ENCODE assay signal across 15 cellular contexts in genomic region chr20:50098259-50098658, GRCh38. TPM values are rescaled to one million over a fixed set of nuclear protein-coding genes. Genes with fewer than 3 reads are reported as not detected.
DNase-seq lines count a peak whose midpoint lies in the region; ATAC-seq, FAIRE-seq and TF ChIP-seq lines count a peak whose summit lies in the region.
"Had no signal": no experiment of that assay in that cellular context is flagged by ENCODE, and none has a peak within 500 bp of the region (broad histone marks: within the 10 kb centered on the region; RNA-seq: fewer than 3 reads in every experiment).

No MANE protein-coding gene starts in this region.

- TF ChIP-seq CTCF in IMR-90 (conservative IDR thresholded peaks at IDR 0.05; ENCODE audit: low read depth, low read length) (no peak), H1 (IDR thresholded peaks at IDR 0.05; ENCODE audit: control extremely low read depth in 1 of 3, insufficient read depth in 1 of 3, low read depth in 1 of 3, low read length in 3 of 3) (no peak), natural killer cell (IDR thresholded peaks at IDR 0.05) (no peak), H9 (conservative IDR thresholded peaks at IDR 0.05) (no peak)

- H3K4me3 Mint-ChIP-seq in CD4-positive, alpha-beta memory T cell = peak overlapping the region in 2 of 8 donors; percentile 5 to 35
- H3K4me3 Mint-ChIP-seq in natural killer cell = peak overlapping the region; percentile 66
- H3K4me3 Mint-ChIP-seq in H9 = no peak overlapping the region

- no peak overlapping the region for H3K4ac ChIP-seq in IMR-90 (ENCODE audit: low read depth, low read length)
- H3K4ac ChIP-seq in H1 (replicated peaks; ENCODE audit: insufficient read length, low read depth, low read length) = no peak overlapping the region
- H3K4ac ChIP-seq in H9 (ENCODE audit: low read depth, low read length) = no peak overlapping the region

- no peak overlapping the region for H3K27ac ChIP-seq in CD4-positive, alpha-beta memory T cell (ENCODE audit: low read depth, low read length)
- H3K27ac ChIP-seq in IMR-90 (ENCODE audit: insufficient read depth, low read length) (peak overlapping the region; percentile 23; the same call in 1 of the 2 replicates), H1 (ENCODE audit: low read depth, low read length) (no peak overlapping the region), H9 (ENCODE audit: insufficient read length, low read depth, low read length) (no peak overlapping the region)
- H3K27ac ChIP-seq: BLaER1, body of pancreas, GM23248, left lung, testis had no signal

- no peak overlapping the region for H4K91ac ChIP-seq in IMR-90 (ENCODE audit: insufficient read depth, low read depth, low read length)
- no peak overlapping the region for H4K91ac ChIP-seq in H1 (replicated peaks; ENCODE audit: insufficient read length, low read length)
- no peak overlapping the region for H4K91ac ChIP-seq in H9 (ENCODE audit: insufficient read length, low read depth, low read length)

- H2AK9ac ChIP-seq in IMR-90 (replicated peaks; ENCODE audit: low read depth, low read length, poor library complexity) = no peak overlapping the region

- WGBS in IMR-90 (ENCODE audit: extremely low coverage in 2 of 2, insufficient read length in 1 of 2), 2 experiments = 100% methylated on average over 1 of the region's 2 CpGs; no CpG with 5 or more reads in 1 of the 2 experiments
- 82% methylated on average over 2 of the region's 2 CpGs; no CpG with 5 or more reads in 1 of the 2 experiments for WGBS in H1 (ENCODE audit: extremely low coverage in 1 of 2, insufficient coverage in 1 of 2, insufficient read length in 1 of 2, insufficient replicate concordance in 2 of 2, low coverage in 1 of 2, low lambda C conversion rate in 2 of 2, missing lambda C conversion rate in 1 of 2), 2 experiments
- WGBS in H9 (ENCODE audit: extremely low coverage, insufficient read length, low lambda C conversion rate) = no CpG with 5 or more reads among the region's 2 CpGs

- no peak overlapping the region for H2BK5ac ChIP-seq in IMR-90 (ENCODE audit: low read depth, low read length, poor library complexity, severe bottlenecking)
- no peak overlapping the region for H2BK5ac ChIP-seq in H1 (ENCODE audit: low read depth, low read length)
- no peak overlapping the region for H2BK5ac ChIP-seq in H9 (ENCODE audit: insufficient read length, low read length)

- H3K56ac ChIP-seq in IMR-90 (ENCODE audit: extremely low read depth, insufficient read depth, low read length) = no peak overlapping the region
- H3K56ac ChIP-seq in H1 (replicated peaks; ENCODE audit: insufficient read length, low read depth, low read length) = no peak overlapping the region
- no peak overlapping the region for H3K56ac ChIP-seq in H9 (ENCODE audit: insufficient read length, low read depth, low read length)

- no peak overlapping the region for H2AFZ ChIP-seq in IMR-90 (replicated peaks; ENCODE audit: low read length, poor library complexity)
- H2AFZ ChIP-seq in H1 (ENCODE audit: low read length) = no peak overlapping the region
- H2AFZ ChIP-seq in H9 (ENCODE audit: low read length) = no peak overlapping the region
- H2AFZ ChIP-seq: GM23248 had no signal

- no peak overlapping the region for H3T11ph ChIP-seq in H9 (ENCODE audit: low read length)

- H2BK20ac ChIP-seq in IMR-90 (ENCODE audit: low read depth, low read length) = no peak overlapping the region
- H2BK20ac ChIP-seq in H1 (ENCODE audit: low read length) = no peak overlapping the region
- H2BK20ac ChIP-seq in H9 (ENCODE audit: low read depth, low read length, poor library complexity, severe bottlenecking) = no peak overlapping the region

- no peak for DNase-seq in CD4-positive, alpha-beta memory T cell
- no peak for DNase-seq in IMR-90
- no peak for DNase-seq in H1 (ENCODE audit: low read depth in 1 of 2, low spot score in 2 of 2)
- no peak for DNase-seq in natural killer cell
- no peak for DNase-seq in cortex of kidney (lab: John Stamatoyannopoulos, UW)
- no peak for DNase-seq in left lobe of liver (ENCODE audit: low spot score)
- no peak for DNase-seq in H9
- DNase-seq: activated effector memory CD4-positive, alpha-beta T cell treated with anti-CD3 and anti-CD28 coated beads, Interleukin-2, amount 50 U/mL, for 16 hours; body of pancreas; GM23248; left lung; NCI-H1694 treated with DMSO at 0.1 percent for 48 hours; testis had no signal

- ATAC-seq in IMR-90 (ENCODE audit: low read depth) (no peak), natural killer cell (no peak), HG03025 (IDR thresholded peaks at IDR 0.05; ENCODE audit: low FRiP score, unreplicated experiment) (no peak), left lobe of liver (no peak)
- ATAC-seq: body of pancreas, left lung had no signal

- CTCF ChIA-PET in CD4-positive, alpha-beta memory T cell (lab: Charles Lee; ENCODE audit: partially characterized antibody) = interaction anchor here (1.1 to 3.3 kb wide), 6 partner anchors 13 to 364 kb away, joined by 3 to 16 read pairs (median 6); no protein-coding TSS in a partner anchor
- CTCF ChIA-PET in IMR-90 (lab: Yijun Ruan, JAX) = interaction anchor here (1.3 kb wide), 1 partner anchor 14 kb away, joined by 3 read pairs; no protein-coding TSS in a partner anchor
- CTCF ChIA-PET in H1 (lab: Charles Lee; ENCODE audit: partially characterized antibody) = interaction anchor here (0.9 to 6.0 kb wide), 9 partner anchors 12 to 119 kb away, joined by 3 to 32 read pairs (median 4); partner anchors contain the start of gene UBE2V1

- TF ChIP-seq POLR2A in IMR-90 (IDR thresholded peaks at IDR 0.05; ENCODE audit: low read depth, low read length) = no peak
- TF ChIP-seq POLR2A in H1 (IDR thresholded peaks at IDR 0.05; ENCODE audit: control extremely low read depth in 1 of 2, low read depth in 2 of 2, low read length in 2 of 2) = no peak

- no peak for TF ChIP-seq RAD21 in IMR-90 (IDR thresholded peaks at IDR 0.05; ENCODE audit: low read length)
- TF ChIP-seq RAD21 in H1 (IDR thresholded peaks at IDR 0.05 in 1 of 2, conservative IDR thresholded peaks at IDR 0.05 in 1 of 2; ENCODE audit: low read depth in 2 of 2, low read length in 2 of 2) = no peak

- dilution Hi-C loops in IMR-90 (cut with HindIII; ENCODE audit: low sequenced_read_pairs, unreplicated experiment) = no loop called here

- H3K27me3 ChIP-seq in CD4-positive, alpha-beta memory T cell (ENCODE audit: insufficient read depth, low read length) = no peaks in the 10 kb centered on the region
- H3K27me3 ChIP-seq in IMR-90 (ENCODE audit: control insufficient read depth, insufficient read depth, low read length) (no peaks in the 10 kb centered on the region), H1 (replicated peaks in 1 of 4; ENCODE audit: control insufficient read depth in 3 of 4, extremely low read depth in 1 of 4, insufficient read depth in 3 of 4, low read length in 3 of 4) (no peaks in the 10 kb centered on the region), H9 (ENCODE audit: insufficient read depth, low read length) (no peaks in the 10 kb centered on the region)
- H3K27me3 ChIP-seq: BLaER1, body of pancreas, left lung, testis had no signal

- no peaks in the 10 kb centered on the region for H3K9me3 Mint-ChIP-seq in CD4-positive, alpha-beta memory T cell
- no peaks in the 10 kb centered on the region for H3K9me3 Mint-ChIP-seq in natural killer cell
- no peaks in the 10 kb centered on the region for H3K9me3 Mint-ChIP-seq in H9

- no peak overlapping the region for H3K4me3 ChIP-seq in CD4-positive, alpha-beta memory T cell (ENCODE audit: low read length in 2 of 2)
- H3K4me3 ChIP-seq in IMR-90 (ENCODE audit: insufficient read depth, low read depth, low read length) (no peak overlapping the region), H1 (ENCODE audit: extremely low read depth in 1 of 4, insufficient read depth in 2 of 4, low read depth in 3 of 4, low read length in 4 of 4) (no peak overlapping the region)
- H3K4me3 ChIP-seq: BLaER1, body of pancreas, GM23248, left lung, testis had no signal

- H4K20me1 ChIP-seq in IMR-90 (ENCODE audit: insufficient read depth, low read length) (peaks cover 88% of the 10 kb centered on the region), H1 (replicated peaks in 1 of 2; ENCODE audit: control insufficient read depth in 1 of 2, insufficient read depth in 2 of 2, low read length in 2 of 2) (peaks cover 8 to 20% of the 10 kb centered on the region in 2 experiments), H9 (ENCODE audit: control insufficient read depth, insufficient read depth, insufficient read length) (no peaks in the 10 kb centered on the region)

- H3K79me2 ChIP-seq in H1 (ENCODE audit: control insufficient read depth in 1 of 2, insufficient read depth in 2 of 2, low read length in 2 of 2) (peaks cover 14 to 83% of the 10 kb centered on the region in 2 experiments), H9 (ENCODE audit: insufficient read depth, low read length) (peaks cover 27% of the 10 kb centered on the region; the same call in 1 of the 2 replicates)

- peaks cover 37% of the 10 kb centered on the region for H3K9me1 ChIP-seq in IMR-90 (ENCODE audit: insufficient read depth, low read length)

- H3K27me3 Mint-ChIP-seq in CD4-positive, alpha-beta memory T cell = no peaks in the 10 kb centered on the region
- H3K27me3 Mint-ChIP-seq in natural killer cell (ENCODE audit: low read depth in 2 of 2) (no peaks in the 10 kb centered on the region), H9 (ENCODE audit: low read depth) (no peaks in the 10 kb centered on the region)

- 0 out of 2 replicates have a peak overlapping the region, but pooled peaks have one; percentile 12 for H2BK12ac ChIP-seq in H1 (ENCODE audit: low read depth, low read length)
- H2BK12ac ChIP-seq in H9 (ENCODE audit: insufficient read length, low read depth, low read length) = no peak overlapping the region

- H3K9ac ChIP-seq in IMR-90 (ENCODE audit: low read depth, low read length) (no peak overlapping the region), H1 (replicated peaks in 1 of 4; ENCODE audit: extremely low read depth in 1 of 4, low read depth in 3 of 4, low read length in 3 of 4) (peak overlapping the region in 1 of 4 experiments; percentile 28; a peak in 1 of 7 replicates), H9 (ENCODE audit: extremely low read depth, insufficient read length, low read length) (no peak overlapping the region)
- H3K9ac ChIP-seq: BLaER1, GM23248 had no signal

- intact Hi-C loops in CD4-positive, alpha-beta memory T cell (cut with micrococcal nuclease) = no loop called here
- intact Hi-C loops in IMR-90 (cut with micrococcal nuclease) (no loop called here), natural killer cell (cut with micrococcal nuclease) (no loop called here)

- no peak overlapping the region for H2AK5ac ChIP-seq in IMR-90 (ENCODE audit: low read depth, low read length)
- peak overlapping the region; percentile 65; the same call in 1 of the 2 replicates for H2AK5ac ChIP-seq in H1 (ENCODE audit: low read depth, low read length)
- H2AK5ac ChIP-seq in H9 (ENCODE audit: insufficient read length, low read length) = no peak overlapping the region

- H3K18ac ChIP-seq in IMR-90 (ENCODE audit: low read depth, low read length) (peak overlapping the region; percentile 52; the same call in 1 of the 2 replicates), H1 (ENCODE audit: extremely low read depth, low read length) (no peak overlapping the region), H9 (ENCODE audit: insufficient read length, low read depth, low read length) (no peak overlapping the region)

- no peak for FAIRE-seq in H1 (lab: Jason Lieb, UNC)

- BruUV-seq in IMR-90 (replicated peaks; lab: Mats Ljungman, UMichigan) = no TSS peak

- H3K23ac ChIP-seq in IMR-90 (ENCODE audit: low read depth, low read length) = peak overlapping the region; percentile 25; the same call in 1 of the 2 replicates
- H3K23ac ChIP-seq in H1 (ENCODE audit: insufficient read length) = no peak overlapping the region
- no peak overlapping the region for H3K23ac ChIP-seq in H9 (ENCODE audit: insufficient read length, low read depth, low read length)

- H4K8ac ChIP-seq in IMR-90 (ENCODE audit: low read depth in 2 of 2, low read length in 2 of 2) (peak overlapping the region in 1 of 2 experiments; percentile 4; a peak in 1 of 4 replicates), H1 (ENCODE audit: extremely low read depth, insufficient read depth, low read length) (no peak overlapping the region), H9 (replicated peaks; ENCODE audit: insufficient read length, low read depth, low read length) (no peak overlapping the region)

- H3K9me3 ChIP-seq in CD4-positive, alpha-beta memory T cell (ENCODE audit: control insufficient read depth in 1 of 2, low read length in 2 of 2) = no peaks in the 10 kb centered on the region
- H3K9me3 ChIP-seq in IMR-90 (ENCODE audit: control insufficient read depth, insufficient read depth, low read length) (no peaks in the 10 kb centered on the region), H1 (ENCODE audit: insufficient read depth in 2 of 2, low read depth in 1 of 2, low read length in 1 of 2) (no peaks in the 10 kb centered on the region), H9 (ENCODE audit: control insufficient read depth, low read depth, low read length) (no peaks in the 10 kb centered on the region)
- H3K9me3 ChIP-seq: BLaER1, body of pancreas, left lung, testis had no signal

- in situ Hi-C loops in IMR-90 (cut with MboI; ENCODE audit: low sequenced_read_pairs) = loop anchor here (25.0 kb wide), 1 partner anchor 486 kb away; no protein-coding TSS in a partner anchor

- POLR2A ChIA-PET in CD4-positive, alpha-beta memory T cell (lab: Charles Lee; ENCODE audit: partially characterized antibody) = interaction anchor here (1.0 to 2.4 kb wide), 2 partner anchors 12 to 14 kb away, joined by 3 to 8 read pairs; partner anchors contain the start of gene UBE2V1
- POLR2A ChIA-PET in IMR-90 (lab: Charles Lee; ENCODE audit: unreplicated experiment) = no interaction called here
- POLR2A ChIA-PET in H1 (lab: Charles Lee; ENCODE audit: partially characterized antibody) = interaction anchor here (0.6 to 8.8 kb wide), 5 partner anchors 8 to 79 kb away, joined by 3 to 87 read pairs (median 5); partner anchors contain the start of gene UBE2V1

- no peak for TF ChIP-seq EP300 in H1 (IDR thresholded peaks at IDR 0.05; ENCODE audit: borderline replicate concordance in 1 of 2, low read depth in 2 of 2, low read length in 2 of 2)

- peaks cover 25 to 56% of the 10 kb centered on the region in 2 donors for H3K36me3 Mint-ChIP-seq in CD4-positive, alpha-beta memory T cell
- H3K36me3 Mint-ChIP-seq in natural killer cell (peaks cover 8% of the 10 kb centered on the region), H9 (ENCODE audit: insufficient read depth in 1 of 3, low read depth in 3 of 3) (peaks cover 12 to 36% (median 25%) of the 10 kb centered on the region in 3 experiments; a peak in 6 of 7 replicates)

- H4K5ac ChIP-seq in IMR-90 (ENCODE audit: low read depth, low read length) (0 out of 2 replicates have a peak overlapping the region, but pooled peaks have one; percentile 29), H1 (ENCODE audit: insufficient read length, low read depth, low read length) (no peak overlapping the region), H9 (ENCODE audit: insufficient read length, low read depth, low read length) (no peak overlapping the region)

- H3K14ac ChIP-seq in IMR-90 (replicated peaks; ENCODE audit: low read depth, low read length) = no peak overlapping the region
- no peak overlapping the region for H3K14ac ChIP-seq in H1 (ENCODE audit: insufficient read length)
- H3K14ac ChIP-seq in H9 (ENCODE audit: insufficient read depth, low read length) = no peak overlapping the region

- peaks cover 15 to 86% of the 10 kb centered on the region in 2 experiments for H3K79me1 ChIP-seq in IMR-90 (ENCODE audit: low read depth in 1 of 2, low read length in 2 of 2)
- peaks cover 11% of the 10 kb centered on the region for H3K79me1 ChIP-seq in H1 (ENCODE audit: low read depth, low read length)
- H3K79me1 ChIP-seq in H9 (ENCODE audit: insufficient read depth, low read depth, low read length, poor library complexity, severe bottlenecking) = peaks cover 9% of the 10 kb centered on the region

- no peak overlapping the region for H3K4me2 ChIP-seq in IMR-90 (ENCODE audit: low read depth, low read length)
- H3K4me2 ChIP-seq in H1 (ENCODE audit: insufficient read depth in 1 of 2, low read depth in 2 of 2, low read length in 2 of 2) = no peak overlapping the region
- no peak overlapping the region for H3K4me2 ChIP-seq in H9 (ENCODE audit: insufficient read depth, insufficient read length, low read length)
- H3K4me2 ChIP-seq: BLaER1 had no signal

- H3K4me1 ChIP-seq in CD4-positive, alpha-beta memory T cell (ENCODE audit: insufficient read depth, low read length) = peaks cover 53% of the 10 kb centered on the region
- peaks cover 28% of the 10 kb centered on the region for H3K4me1 ChIP-seq in IMR-90 (ENCODE audit: control insufficient read depth, insufficient read depth, low read length)
- H3K4me1 ChIP-seq in H1 (replicated peaks in 1 of 4; ENCODE audit: control insufficient read depth in 3 of 4, insufficient read depth in 4 of 4, low read length in 3 of 4) = peaks cover 0 to 11% (median 8%) of the 10 kb centered on the region in 4 experiments; a peak in 5 of 7 replicates
- H3K4me1 ChIP-seq in H9 (ENCODE audit: insufficient read depth, low read length) = peaks cover 3% of the 10 kb centered on the region; the same call in 1 of the 2 replicates
- H3K4me1 ChIP-seq: testis had no signal

- H2BK120ac ChIP-seq in IMR-90 (ENCODE audit: low read depth, low read length) (no peak overlapping the region), H1 (replicated peaks; ENCODE audit: low read depth, low read length) (no peak overlapping the region), H9 (ENCODE audit: low read depth, low read length, poor library complexity, severe bottlenecking) (no peak overlapping the region)

- peaks cover 43% of the 10 kb centered on the region for H3K36me3 ChIP-seq in CD4-positive, alpha-beta memory T cell (ENCODE audit: insufficient read depth, low read length)
- peaks cover 22% of the 10 kb centered on the region for H3K36me3 ChIP-seq in IMR-90 (ENCODE audit: control insufficient read depth, insufficient read depth, low read length)
- H3K36me3 ChIP-seq in H1 (ENCODE audit: control insufficient read depth in 2 of 4, insufficient read depth in 4 of 4, low read length in 3 of 4) = peaks cover 9 to 38% (median 20%) of the 10 kb centered on the region in 4 experiments

- H3K23me2 ChIP-seq in H1 (ENCODE audit: low read depth, low read length) (no peaks in the 10 kb centered on the region), H9 (ENCODE audit: insufficient read length, low read depth, low read length, poor library complexity, severe bottlenecking) (no peaks in the 10 kb centered on the region)

- peaks cover 39 to 51% (median 47%) of the 10 kb centered on the region in 4 donors for H3K4me1 Mint-ChIP-seq in CD4-positive, alpha-beta memory T cell
- peaks cover 57 to 62% of the 10 kb centered on the region in 2 donors for H3K4me1 Mint-ChIP-seq in natural killer cell
- H3K4me1 Mint-ChIP-seq in H9 = peaks cover 26 to 35% of the 10 kb centered on the region in 2 experiments

- H2BK15ac ChIP-seq in IMR-90 (ENCODE audit: low read depth, low read length) = no peak overlapping the region
- H2BK15ac ChIP-seq in H1 (ENCODE audit: low read length) = no peak overlapping the region
- no peak overlapping the region for H2BK15ac ChIP-seq in H9 (ENCODE audit: low read depth, low read length)

- peak overlapping the region in 6 of 7 donors; percentile 28 to 86 (median 54) for H3K27ac Mint-ChIP-seq in CD4-positive, alpha-beta memory T cell
- H3K27ac Mint-ChIP-seq in natural killer cell = peak overlapping the region; percentile 71
- peak overlapping the region in 1 of 3 experiments; percentile 82; a peak in 2 of 7 replicates for H3K27ac Mint-ChIP-seq in H9

RNA-seq across cellular contexts. Expression of gene UBE2V1, which starts 14.7 kb away (rescaled TPM):
- total RNA-seq in CD4-positive, alpha-beta memory T cell = 100 to 1,000 TPM; 131 to 133 TPM
- 100 to 1,000 TPM; 151 to 176 TPM for polyA plus RNA-seq in CD4-positive, alpha-beta memory T cell
- total RNA-seq in IMR-90 (2012; rRNA removed) = 20.1 and 41.4 TPM in 2 replicates
- 128 and 138 TPM in 2 replicates for polyA plus RNA-seq in IMR-90 (2012; rRNA removed)
- 46.2 and 74.3 TPM in 2 replicates for polyA plus RNA-seq in IMR-90 (2012; cell fraction: cytosol; rRNA removed)
- 37.1 and 141 TPM in 2 replicates for polyA plus RNA-seq in IMR-90 (2012; cell fraction: nucleus; rRNA removed; ENCODE audit: low replicate concordance)
- 184 and 185 TPM in 2 replicates for total RNA-seq in H1 (2021; fragmentation: NEBNext Ultra II Directional; extraction: Animal tissue kit (Norgen Biotek cat#: 25700))
- 131 and 141 TPM in 2 replicates for polyA plus RNA-seq in H1 (2011; rRNA removed)
- 114 TPM for polyA plus RNA-seq in H1 (2011; cell fraction: cytosol; rRNA removed)
- polyA plus RNA-seq in H1 (2011; cell fraction: nucleus; rRNA removed) = 64.5 TPM
- 130 to 225 TPM (median 146 TPM) in 4 replicates for polyA plus RNA-seq in H1 (2012, experiment 1 of 2)
- polyA plus RNA-seq in H1 (2012, experiment 2 of 2) = 129 TPM
- 239 TPM for polyA plus RNA-seq in H1 (2013, experiment 1 of 2)
- 238 TPM for polyA plus RNA-seq in H1 (2013, experiment 2 of 2)
- polyA minus RNA-seq in H1 (2011; rRNA and poly(A)+ RNA removed) = 96.4 and 107 TPM in 2 replicates
- polyA minus RNA-seq in H1 (2011; cell fraction: cytosol; rRNA and poly(A)+ RNA removed) = 47.3 TPM
- 89.1 TPM for polyA minus RNA-seq in H1 (2011; cell fraction: nucleus; rRNA and poly(A)+ RNA removed)
- total RNA-seq in natural killer cell = 100 to 1,000 TPM; 194 to 238 (median 236) TPM
- total RNA-seq in left lobe of liver = 30.9 TPM
- 152 and 165 TPM in 2 replicates for total RNA-seq in H9 (2021)

RNA-seq across cellular contexts. Expression of gene PEDS1, which starts 55.3 kb away (rescaled TPM):
- 10 to 100 TPM; 16.8 TPM for total RNA-seq in CD4-positive, alpha-beta memory T cell
- polyA plus RNA-seq in CD4-positive, alpha-beta memory T cell = 10 to 100 TPM; 14.7 to 25.1 TPM
- 24.0 and 25.3 TPM in 2 replicates for total RNA-seq in IMR-90 (2012; rRNA removed)
- polyA plus RNA-seq in IMR-90 (2012; rRNA removed) = 59.9 and 67.6 TPM in 2 replicates
- polyA plus RNA-seq in IMR-90 (2012; cell fraction: cytosol; rRNA removed) = 26.9 and 58.5 TPM in 2 replicates
- 24.5 and 45.9 TPM in 2 replicates for polyA plus RNA-seq in IMR-90 (2012; cell fraction: nucleus; rRNA removed; ENCODE audit: low replicate concordance)
- total RNA-seq in H1 (2021; fragmentation: NEBNext Ultra II Directional; extraction: Animal tissue kit (Norgen Biotek cat#: 25700)) = 28.9 and 33.3 TPM in 2 replicates
- polyA plus RNA-seq in H1 (2011; rRNA removed) = 75.9 and 82.7 TPM in 2 replicates
- polyA plus RNA-seq in H1 (2011; cell fraction: cytosol; rRNA removed) = 32.6 TPM
- polyA plus RNA-seq in H1 (2011; cell fraction: nucleus; rRNA removed) = 44.3 TPM
- polyA plus RNA-seq in H1 (2012, experiment 1 of 2) = 23.4 to 37.5 TPM (median 32.2 TPM) in 4 replicates
- 31.5 TPM for polyA plus RNA-seq in H1 (2012, experiment 2 of 2)
- 51.2 TPM for polyA plus RNA-seq in H1 (2013, experiment 1 of 2)
- 59.3 TPM for polyA plus RNA-seq in H1 (2013, experiment 2 of 2)
- polyA minus RNA-seq in H1 (2011; rRNA and poly(A)+ RNA removed) = 63.8 and 102 TPM in 2 replicates
- polyA minus RNA-seq in H1 (2011; cell fraction: cytosol; rRNA and poly(A)+ RNA removed) = 37.4 TPM
- polyA minus RNA-seq in H1 (2011; cell fraction: nucleus; rRNA and poly(A)+ RNA removed) = 12.9 TPM
- 10 to 100 TPM; 27.4 to 32.8 (median 31.5) TPM for total RNA-seq in natural killer cell
- total RNA-seq in left lobe of liver = 9.1 TPM
- total RNA-seq in H9 (2021) = 29.3 and 32.4 TPM in 2 replicates
